14 cellular contexts compared by ENCODE assay signal in the genomic region with DNA sequence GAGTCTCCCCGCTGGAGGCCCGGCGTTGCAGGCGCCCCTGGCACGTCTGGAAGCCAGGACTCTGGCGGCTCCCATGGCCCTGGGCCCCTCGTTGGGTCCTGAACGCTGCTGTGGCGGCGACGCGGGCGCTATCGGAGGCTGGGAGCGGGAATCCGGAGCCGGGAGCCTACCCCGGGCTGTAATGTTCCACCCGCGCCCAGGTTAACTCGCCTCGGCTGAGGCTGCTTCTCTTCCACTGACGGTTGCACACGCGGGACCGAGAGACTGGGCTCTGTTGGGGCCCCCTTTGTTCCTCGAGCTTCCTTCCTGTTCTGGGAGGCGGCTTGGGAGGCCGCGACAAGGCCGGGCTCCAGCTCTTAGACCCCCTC. TPM values are rescaled to one million over a fixed set of nuclear protein-coding genes. Genes with fewer than 3 reads are reported as not detected.
A peak's percentile ranks its signal among the peaks of the same experiment; 100 is the strongest.
DNase-seq lines count a peak whose midpoint lies in the region; FAIRE-seq and TF ChIP-seq lines count a peak whose summit lies in the region.
"Had no signal": no experiment of that assay in that cellular context is flagged by ENCODE, and none has a peak within 500 bp of the region (broad histone marks: within the 10 kb centered on the region; RNA-seq: fewer than 3 reads in every experiment).

No MANE protein-coding gene starts in this region.

- POLR2A ChIA-PET in endothelial cell of umbilical vein (lab: Charles Lee) = interaction anchor here (1.3 to 1.6 kb wide), 2 partner anchors 16 to 21 kb away, joined by 3 to 4 read pairs; partner anchors contain the start of gene HOXA9

- WGBS in testis, 2 donors = 8 to 20% methylated on average over 5 to 22 of the region's 31 CpGs

- TF ChIP-seq CTCF in Peyer's patch (IDR thresholded peaks at IDR 0.05) = no peak
- no peak for TF ChIP-seq CTCF in endothelial cell of umbilical vein (IDR thresholded peaks at IDR 0.05; ENCODE audit: extremely low read depth in 1 of 2, insufficient read depth in 1 of 2, low read depth in 1 of 2, low read length in 2 of 2)
- TF ChIP-seq CTCF in testis (IDR thresholded peaks at IDR 0.05) = no peak

- intact Hi-C loops in endothelial cell of umbilical vein (cut with micrococcal nuclease) (loop anchor here (1.0 to 5.0 kb wide), 3 partner anchors 21 to 692 kb away; partner anchors contain the start of gene HOXA9), testis (cut with DNase I; ENCODE audit: low total_unique reads) (no loop called here)
- intact Hi-C loops in activated T-helper 1 cell treated with anti-CD3 and anti-CD28 coated beads, Interleukin-12 subunit alpha, Interleukin-12 subunit beta, Interleukin-2, Interleukin-4 antibody, amounts not matched to agents 30 ng/mL and 10 ng/mL and 1 ng/mL, durations not matched to agents 14 hours and 24 hours and 36 hours (cut with micrococcal nuclease) = no loop called here

- H3K79me2 ChIP-seq in endothelial cell of umbilical vein (ENCODE audit: control insufficient read depth, insufficient read depth, low read length) = peaks cover 97% of the 10 kb centered on the region

- H3K36me3 ChIP-seq in Peyer's patch = peaks cover 0 to 9% (median 0%) of the 10 kb centered on the region in 3 donors
- H3K36me3 ChIP-seq in endothelial cell of umbilical vein (ENCODE audit: control insufficient read depth in 2 of 2, extremely low read depth in 1 of 2, insufficient read depth in 2 of 2, low read length in 2 of 2) = peaks cover 0 to 19% of the 10 kb centered on the region in 2 experiments
- peaks cover 5 to 9% of the 10 kb centered on the region in 2 donors for H3K36me3 ChIP-seq in mucosa of rectum (ENCODE audit: control insufficient read depth in 2 of 2, insufficient read depth in 2 of 2, low read length in 2 of 2)
- H3K36me3 ChIP-seq in testis (ENCODE audit: low read depth, missing control alignments) = no peaks in the 10 kb centered on the region

- dilution Hi-C loops in endothelial cell of umbilical vein (cut with MboI; ENCODE audit: extremely low pct_ligation_motif_present, low sequenced_read_pairs) = no loop called here

- CTCF ChIA-PET in endothelial cell of umbilical vein (lab: Charles Lee) = interaction anchor here (0.7 to 7.0 kb wide), 20 partner anchors 8 to 775 kb away, joined by 3 to 72 read pairs (median 8); partner anchors contain the start of genes HOXA3 and HOXA7

- no peak overlapping the region for H2AFZ ChIP-seq in endothelial cell of umbilical vein (ENCODE audit: low read depth, low read length)

- no TSS peak for BruUV-seq in endothelial cell of umbilical vein (replicated peaks; lab: Mats Ljungman, UMichigan)

- no peaks in the 10 kb centered on the region for H4K20me1 ChIP-seq in endothelial cell of umbilical vein (replicated peaks; ENCODE audit: control insufficient read depth, extremely low read depth, insufficient read depth, low read length)

- H3K4me3 Mint-ChIP-seq in activated T-helper 1 cell treated with anti-CD3 and anti-CD28 coated beads, Interleukin-12 subunit alpha, Interleukin-12 subunit beta, Interleukin-2, Interleukin-4 antibody, amounts not matched to agents 30 ng/mL and 10 ng/mL and 1 ng/mL, durations not matched to agents 14 hours and 24 hours and 36 hours = no peak overlapping the region
- H3K4me3 Mint-ChIP-seq: activated CD8-positive, alpha-beta T cell treated with anti-CD3 and anti-CD28 coated beads for 36 hours; CD4-positive, CD25-positive, alpha-beta regulatory T cell had no signal

- peaks cover 3% of the 10 kb centered on the region for H3K36me3 Mint-ChIP-seq in activated T-helper 1 cell treated with anti-CD3 and anti-CD28 coated beads, Interleukin-12 subunit alpha, Interleukin-12 subunit beta, Interleukin-2, Interleukin-4 antibody, amounts not matched to agents 30 ng/mL and 10 ng/mL and 1 ng/mL, durations not matched to agents 14 hours and 24 hours and 36 hours (ENCODE audit: low read depth)
- H3K36me3 Mint-ChIP-seq: CD4-positive, CD25-positive, alpha-beta regulatory T cell had no signal

- H3K27ac ChIP-seq in Peyer's patch (peak overlapping the region; percentile 42 to 96 (median 79)), endothelial cell of umbilical vein (ENCODE audit: insufficient read depth, low read depth, low read length) (peak overlapping the region; percentile 64), mucosa of rectum (ENCODE audit: low read depth in 2 of 2, low read length in 2 of 2) (peak overlapping the region; percentile 93 to 99), testis (no peak overlapping the region)
- H3K27ac ChIP-seq: SJSA1 had no signal

- H3K27me3 ChIP-seq in Peyer's patch (no peaks in the 10 kb centered on the region), endothelial cell of umbilical vein (ENCODE audit: control insufficient read depth in 2 of 2, insufficient read depth in 2 of 2, low read length in 2 of 2) (no peaks in the 10 kb centered on the region), mucosa of rectum (ENCODE audit: control insufficient read depth in 2 of 2, insufficient read depth in 2 of 2, low read length in 2 of 2) (no peaks in the 10 kb centered on the region), testis (no peaks in the 10 kb centered on the region)
- H3K27me3 ChIP-seq: SJSA1 had no signal

- no peaks in the 10 kb centered on the region for H3K4me1 Mint-ChIP-seq in activated T-helper 1 cell treated with anti-CD3 and anti-CD28 coated beads, Interleukin-12 subunit alpha, Interleukin-12 subunit beta, Interleukin-2, Interleukin-4 antibody, amounts not matched to agents 30 ng/mL and 10 ng/mL and 1 ng/mL, durations not matched to agents 14 hours and 24 hours and 36 hours (ENCODE audit: low read depth)

- no peaks in the 10 kb centered on the region for H3K9me3 Mint-ChIP-seq in activated T-helper 1 cell treated with anti-CD3 and anti-CD28 coated beads, Interleukin-12 subunit alpha, Interleukin-12 subunit beta, Interleukin-2, Interleukin-4 antibody, amounts not matched to agents 30 ng/mL and 10 ng/mL and 1 ng/mL, durations not matched to agents 14 hours and 24 hours and 36 hours
- H3K9me3 Mint-ChIP-seq: activated CD8-positive, alpha-beta T cell treated with anti-CD3 and anti-CD28 coated beads for 36 hours had no signal

- peak; percentile 10 to 61 (median 45) for DNase-seq in Peyer's patch
- no peak for DNase-seq in endothelial cell of umbilical vein (ENCODE audit: low read depth, low spot score)
- DNase-seq in testis = peak; percentile 12
- DNase-seq in effector CD4-positive, alpha-beta T cell = no peak
- no peak for DNase-seq in NCI-H446 treated with DMSO at 0.1 percent for 48 hours (lab: John Stamatoyannopoulos, UW)
- no peak for DNase-seq in activated T-helper 1 cell treated with anti-CD3 and anti-CD28 coated beads, Interleukin-12 subunit alpha, Interleukin-12 subunit beta, Interleukin-2, Interleukin-4 antibody, amounts not matched to agents 30 ng/mL and 10 ng/mL and 1 ng/mL, durations not matched to agents 14 hours and 24 hours and 36 hours (ENCODE audit: low spot score)
- DNase-seq in hippocampal formation (lab: John Stamatoyannopoulos, UW) = no peak
- DNase-seq: activated CD8-positive, alpha-beta T cell treated with anti-CD3 and anti-CD28 coated beads for 36 hours; activated gamma-delta T cell; caudate nucleus; CD4-positive, CD25-positive, alpha-beta regulatory T cell had no signal

- no peak for FAIRE-seq in endothelial cell of umbilical vein (lab: Jason Lieb, UNC)

- no peaks in the 10 kb centered on the region for H3K9me3 ChIP-seq in Peyer's patch
- H3K9me3 ChIP-seq in endothelial cell of umbilical vein (replicated peaks; ENCODE audit: control insufficient read depth, insufficient read depth, low read length) = no peaks in the 10 kb centered on the region
- H3K9me3 ChIP-seq in mucosa of rectum (ENCODE audit: control insufficient read depth in 2 of 2, low read length in 2 of 2) = no peaks in the 10 kb centered on the region
- no peaks in the 10 kb centered on the region for H3K9me3 ChIP-seq in testis
- H3K9me3 ChIP-seq: SJSA1 had no signal

- peak overlapping the region in 2 of 4 donors; percentile 70 to 75 for H3K4me3 ChIP-seq in Peyer's patch
- peak overlapping the region in 1 of 3 experiments; percentile 23 for H3K4me3 ChIP-seq in endothelial cell of umbilical vein (replicated peaks in 1 of 3; ENCODE audit: insufficient read depth in 1 of 3, low read depth in 1 of 3, low read length in 3 of 3)
- H3K4me3 ChIP-seq in mucosa of rectum (ENCODE audit: low read length in 2 of 2) = peak overlapping the region; percentile 44 to 56
- H3K4me3 ChIP-seq in testis = peak overlapping the region in 1 of 2 donors; percentile 10
- H3K4me3 ChIP-seq: SJSA1 had no signal

- TF ChIP-seq POLR2A in Peyer's patch (IDR thresholded peaks at IDR 0.05) = no peak
- no peak for TF ChIP-seq POLR2A in endothelial cell of umbilical vein (IDR thresholded peaks at IDR 0.05; ENCODE audit: low read depth, low read length)
- no peak for TF ChIP-seq POLR2A in testis (IDR thresholded peaks at IDR 0.05)

- H3K9me1 ChIP-seq in endothelial cell of umbilical vein (replicated peaks; ENCODE audit: control insufficient read depth, extremely low read depth, insufficient read depth, low read length) = no peaks in the 10 kb centered on the region

- H3K27ac Mint-ChIP-seq in activated T-helper 1 cell treated with anti-CD3 and anti-CD28 coated beads, Interleukin-12 subunit alpha, Interleukin-12 subunit beta, Interleukin-2, Interleukin-4 antibody, amounts not matched to agents 30 ng/mL and 10 ng/mL and 1 ng/mL, durations not matched to agents 14 hours and 24 hours and 36 hours = no peak overlapping the region
- H3K27ac Mint-ChIP-seq: activated CD8-positive, alpha-beta T cell treated with anti-CD3 and anti-CD28 coated beads for 36 hours; CD4-positive, CD25-positive, alpha-beta regulatory T cell had no signal

- H3K27me3 Mint-ChIP-seq in activated T-helper 1 cell treated with anti-CD3 and anti-CD28 coated beads, Interleukin-12 subunit alpha, Interleukin-12 subunit beta, Interleukin-2, Interleukin-4 antibody, amounts not matched to agents 30 ng/mL and 10 ng/mL and 1 ng/mL, durations not matched to agents 14 hours and 24 hours and 36 hours (ENCODE audit: insufficient read depth) = peaks cover 47% of the 10 kb centered on the region

- H3K4me1 ChIP-seq in Peyer's patch (peaks cover 0 to 36% (median 5%) of the 10 kb centered on the region in 4 donors), endothelial cell of umbilical vein (ENCODE audit: control insufficient read depth, extremely low read depth, insufficient read depth, low read length) (peaks cover 73% of the 10 kb centered on the region), mucosa of rectum (ENCODE audit: control insufficient read depth in 2 of 2, insufficient read depth in 2 of 2, low read length in 2 of 2) (peaks cover 36 to 71% of the 10 kb centered on the region in 2 donors), testis (peaks cover 4% of the 10 kb centered on the region)

- H3K9ac ChIP-seq in endothelial cell of umbilical vein (replicated peaks; ENCODE audit: extremely low read depth, insufficient read depth, low read length) (peak overlapping the region; percentile 47), mucosa of rectum (ENCODE audit: low read depth in 1 of 2, low read length in 2 of 2) (peak overlapping the region; percentile 17 to 86)

- peak overlapping the region; percentile 76 for H3K4me2 ChIP-seq in endothelial cell of umbilical vein (ENCODE audit: insufficient read depth, low read length)

RNA-seq across cellular contexts. Expression of gene HOXA5, which starts 1.3 kb away (rescaled TPM):
- total RNA-seq in Peyer's patch (10 to 100 TPM in 3 of 4 donors, 1 to 10 TPM in 1; 8.3 to 24.3 (median 20.1) TPM), endothelial cell of umbilical vein (18.8 and 21.4 TPM in 2 replicates), testis (under 1 TPM in 1 of 2 donors, not detected in 1; 0.63 TPM)
- polyA plus RNA-seq in endothelial cell of umbilical vein (18.6 and 22.1 TPM in 2 replicates), testis (ENCODE audit: insufficient read depth, low read depth, low replicate concordance) (7.6 TPM)
- 15.7 and 18.5 TPM in 2 replicates for polyA plus RNA-seq in endothelial cell of umbilical vein (2011; cell fraction: cytosol; rRNA removed)
- polyA plus RNA-seq in endothelial cell of umbilical vein (2011; cell fraction: nucleus; rRNA removed) = 29.1 and 32.2 TPM in 2 replicates
- polyA plus RNA-seq in endothelial cell of umbilical vein (2012) = 19.5 and 28.4 TPM in 2 replicates
- 12.0 and 16.8 TPM in 2 replicates for polyA minus RNA-seq in endothelial cell of umbilical vein
- 1.3 TPM for polyA minus RNA-seq in endothelial cell of umbilical vein (2011; cell fraction: cytosol; rRNA and poly(A)+ RNA removed)
- 10.0 and 11.6 TPM in 2 replicates for polyA minus RNA-seq in endothelial cell of umbilical vein (2011; cell fraction: nucleus; rRNA and poly(A)+ RNA removed)
- total RNA-seq in activated T-helper 1 cell treated with anti-CD3 and anti-CD28 coated beads, Interleukin-12 subunit alpha, Interleukin-12 subunit beta, Interleukin-2, Interleukin-4 antibody, amounts not matched to agents 30 ng/mL and 10 ng/mL and 1 ng/mL, durations not matched to agents 14 hours and 24 hours and 36 hours = not detected in 2 replicates
- total RNA-seq: activated CD8-positive, alpha-beta T cell treated with anti-CD3 and anti-CD28 coated beads for 36 hours; CD4-positive, CD25-positive, alpha-beta regulatory T cell had no signal
- polyA plus RNA-seq: CD4-positive, CD25-positive, alpha-beta regulatory T cell had no signal

RNA-seq across cellular contexts. Expression of gene HOXA6, which starts 2.8 kb away (rescaled TPM):
- total RNA-seq in Peyer's patch (10 to 100 TPM; 18.7 to 45.0 (median 30.7) TPM), endothelial cell of umbilical vein (17.9 and 20.7 TPM in 2 replicates), testis (not detected)
- polyA plus RNA-seq in endothelial cell of umbilical vein (7.8 and 10.0 TPM in 2 replicates), testis (ENCODE audit: insufficient read depth, low read depth, low replicate concordance) (0.37 TPM)
- 5.0 and 6.7 TPM in 2 replicates for polyA plus RNA-seq in endothelial cell of umbilical vein (2011; cell fraction: cytosol; rRNA removed)
- 15.6 and 19.9 TPM in 2 replicates for polyA plus RNA-seq in endothelial cell of umbilical vein (2011; cell fraction: nucleus; rRNA removed)
- polyA plus RNA-seq in endothelial cell of umbilical vein (2012) = 6.1 and 6.2 TPM in 2 replicates
- polyA minus RNA-seq in endothelial cell of umbilical vein = 6.1 and 6.7 TPM in 2 replicates
- polyA minus RNA-seq in endothelial cell of umbilical vein (2011; cell fraction: cytosol; rRNA and poly(A)+ RNA removed) = not detected
- polyA minus RNA-seq in endothelial cell of umbilical vein (2011; cell fraction: nucleus; rRNA and poly(A)+ RNA removed) = 8.4 and 18.0 TPM in 2 replicates
- total RNA-seq in activated T-helper 1 cell treated with anti-CD3 and anti-CD28 coated beads, Interleukin-12 subunit alpha, Interleukin-12 subunit beta, Interleukin-2, Interleukin-4 antibody, amounts not matched to agents 30 ng/mL and 10 ng/mL and 1 ng/mL, durations not matched to agents 14 hours and 24 hours and 36 hours = not detected in 2 replicates
- total RNA-seq: activated CD8-positive, alpha-beta T cell treated with anti-CD3 and anti-CD28 coated beads for 36 hours; CD4-positive, CD25-positive, alpha-beta regulatory T cell; mononuclear cell had no signal
- polyA plus RNA-seq: CD4-positive, CD25-positive, alpha-beta regulatory T cell had no signal

RNA-seq across cellular contexts. Expression of gene HOXA3, which starts 7.6 kb away (rescaled TPM):
- total RNA-seq in Peyer's patch (10 to 100 TPM in 3 of 4 donors, 1 to 10 TPM in 1; 6.7 to 21.2 (median 13.9) TPM), endothelial cell of umbilical vein (12.0 and 14.0 TPM in 2 replicates), testis (1 to 10 TPM in 1 of 2 donors, under 1 TPM in 1; 0.93 to 2.4 TPM)
- polyA plus RNA-seq in endothelial cell of umbilical vein (4.2 and 4.7 TPM in 2 replicates), testis (ENCODE audit: insufficient read depth, low read depth, low replicate concordance) (2.8 TPM)
- polyA plus RNA-seq in endothelial cell of umbilical vein (2011; cell fraction: cytosol; rRNA removed) = 1.5 and 2.4 TPM in 2 replicates
- 14.0 and 14.1 TPM in 2 replicates for polyA plus RNA-seq in endothelial cell of umbilical vein (2011; cell fraction: nucleus; rRNA removed)
- 4.6 and 5.6 TPM in 2 replicates for polyA plus RNA-seq in endothelial cell of umbilical vein (2012)
- polyA minus RNA-seq in endothelial cell of umbilical vein = 1.6 and 2.0 TPM in 2 replicates
- not detected for polyA minus RNA-seq in endothelial cell of umbilical vein (2011; cell fraction: cytosol; rRNA and poly(A)+ RNA removed)
- polyA minus RNA-seq in endothelial cell of umbilical vein (2011; cell fraction: nucleus; rRNA and poly(A)+ RNA removed) = 7.1 and 20.1 TPM in 2 replicates
- total RNA-seq in activated T-helper 1 cell treated with anti-CD3 and anti-CD28 coated beads, Interleukin-12 subunit alpha, Interleukin-12 subunit beta, Interleukin-2, Interleukin-4 antibody, amounts not matched to agents 30 ng/mL and 10 ng/mL and 1 ng/mL, durations not matched to agents 14 hours and 24 hours and 36 hours = not detected in 2 replicates
- total RNA-seq: activated CD8-positive, alpha-beta T cell treated with anti-CD3 and anti-CD28 coated beads for 36 hours; CD4-positive, CD25-positive, alpha-beta regulatory T cell had no signal

RNA-seq across cellular contexts. Expression of gene HOXA7, which starts 11.7 kb away (rescaled TPM):
- 10 to 100 TPM in 1 of 4 donors, 1 to 10 TPM in 3; 3.3 to 11.8 (median 5.7) TPM for total RNA-seq in Peyer's patch
- 15.6 and 18.5 TPM in 2 replicates for total RNA-seq in endothelial cell of umbilical vein
- 16.9 and 18.1 TPM in 2 replicates for polyA plus RNA-seq in endothelial cell of umbilical vein
- 13.0 and 13.8 TPM in 2 replicates for polyA plus RNA-seq in endothelial cell of umbilical vein (2011; cell fraction: cytosol; rRNA removed)
- 5.6 and 8.3 TPM in 2 replicates for polyA plus RNA-seq in endothelial cell of umbilical vein (2011; cell fraction: nucleus; rRNA removed)
- 13.9 and 16.0 TPM in 2 replicates for polyA plus RNA-seq in endothelial cell of umbilical vein (2012)
- 8.6 and 9.4 TPM in 2 replicates for polyA minus RNA-seq in endothelial cell of umbilical vein
- 5.9 TPM for polyA minus RNA-seq in endothelial cell of umbilical vein (2011; cell fraction: cytosol; rRNA and poly(A)+ RNA removed)
- polyA minus RNA-seq in endothelial cell of umbilical vein (2011; cell fraction: nucleus; rRNA and poly(A)+ RNA removed) = 3.8 and 4.1 TPM in 2 replicates
- 1 to 10 TPM; 3.1 to 7.8 TPM for total RNA-seq in testis
- 13.1 TPM for polyA plus RNA-seq in testis (ENCODE audit: insufficient read depth, low read depth, low replicate concordance)
- total RNA-seq in activated T-helper 1 cell treated with anti-CD3 and anti-CD28 coated beads, Interleukin-12 subunit alpha, Interleukin-12 subunit beta, Interleukin-2, Interleukin-4 antibody, amounts not matched to agents 30 ng/mL and 10 ng/mL and 1 ng/mL, durations not matched to agents 14 hours and 24 hours and 36 hours = not detected in 2 replicates
- total RNA-seq: activated CD8-positive, alpha-beta T cell treated with anti-CD3 and anti-CD28 coated beads for 36 hours; CD4-positive, CD25-positive, alpha-beta regulatory T cell had no signal
- polyA plus RNA-seq: CD4-positive, CD25-positive, alpha-beta regulatory T cell had no signal

RNA-seq across cellular contexts. Expression of gene HOXA4, which starts 14.2 kb away (rescaled TPM):
- total RNA-seq in Peyer's patch (10 to 100 TPM in 1 of 4 donors, 1 to 10 TPM in 3; 2.6 to 11.5 (median 5.9) TPM), endothelial cell of umbilical vein (7.5 and 8.1 TPM in 2 replicates), testis (1 to 10 TPM; 1.7 to 3.4 TPM)
- polyA plus RNA-seq in endothelial cell of umbilical vein (4.9 and 5.8 TPM in 2 replicates), testis (ENCODE audit: insufficient read depth, low read depth, low replicate concordance) (3.3 TPM)
- 5.1 and 5.7 TPM in 2 replicates for polyA plus RNA-seq in endothelial cell of umbilical vein (2011; cell fraction: cytosol; rRNA removed)
- 16.7 and 22.7 TPM in 2 replicates for polyA plus RNA-seq in endothelial cell of umbilical vein (2011; cell fraction: nucleus; rRNA removed)
- polyA plus RNA-seq in endothelial cell of umbilical vein (2012) = 10.9 and 15.8 TPM in 2 replicates
- 2.7 TPM in 2 replicates for polyA minus RNA-seq in endothelial cell of umbilical vein
- not detected for polyA minus RNA-seq in endothelial cell of umbilical vein (2011; cell fraction: cytosol; rRNA and poly(A)+ RNA removed)
- 6.6 and 7.0 TPM in 2 replicates for polyA minus RNA-seq in endothelial cell of umbilical vein (2011; cell fraction: nucleus; rRNA and poly(A)+ RNA removed)
- total RNA-seq in activated T-helper 1 cell treated with anti-CD3 and anti-CD28 coated beads, Interleukin-12 subunit alpha, Interleukin-12 subunit beta, Interleukin-2, Interleukin-4 antibody, amounts not matched to agents 30 ng/mL and 10 ng/mL and 1 ng/mL, durations not matched to agents 14 hours and 24 hours and 36 hours = not detected in 2 replicates
- total RNA-seq: CD4-positive, CD25-positive, alpha-beta regulatory T cell; mononuclear cell had no signal

Comparison
In these comparisons a context has a peak if more than half of its experiments do, and no peak if none do; other contexts are left out.
1. DNase-seq: peak in Peyer's patch (3 of 3) and testis (single experiment); none in endothelial cell of umbilical vein (single experiment), effector CD4-positive, alpha-beta T cell (single experiment), NCI-H446 treated with DMSO at 0.1 percent for 48 hours (single experiment), activated T-helper 1 cell treated with anti-CD3 and anti-CD28 coated beads, Interleukin-12 subunit alpha, Interleukin-12 subunit beta, Interleukin-2, Interleukin-4 antibody, amounts not matched to agents 30 ng/mL and 10 ng/mL and 1 ng/mL, durations not matched to agents 14 hours and 24 hours and 36 hours (single experiment) and hippocampal formation (0 of 2).
2. H3K27ac ChIP-seq: peak in Peyer's patch (4 of 4), endothelial cell of umbilical vein (single experiment) and mucosa of rectum (2 of 2); none in testis (0 of 2).
3. RNA of gene HOXA6, which starts 2.8 kb away (total RNA-seq): 18.7 to 45.0 TPM in Peyer's patch and 17.9 to 20.7 TPM in endothelial cell of umbilical vein; not detected in testis and not detected in activated T-helper 1 cell treated with anti-CD3 and anti-CD28 coated beads, Interleukin-12 subunit alpha, Interleukin-12 subunit beta, Interleukin-2, Interleukin-4 antibody, amounts not matched to agents 30 ng/mL and 10 ng/mL and 1 ng/mL, durations not matched to agents 14 hours and 24 hours and 36 hours; every median in the first group is over 10 times any median in the second.